8 cellular contexts compared by ENCODE assay signal in the genomic region with DNA sequence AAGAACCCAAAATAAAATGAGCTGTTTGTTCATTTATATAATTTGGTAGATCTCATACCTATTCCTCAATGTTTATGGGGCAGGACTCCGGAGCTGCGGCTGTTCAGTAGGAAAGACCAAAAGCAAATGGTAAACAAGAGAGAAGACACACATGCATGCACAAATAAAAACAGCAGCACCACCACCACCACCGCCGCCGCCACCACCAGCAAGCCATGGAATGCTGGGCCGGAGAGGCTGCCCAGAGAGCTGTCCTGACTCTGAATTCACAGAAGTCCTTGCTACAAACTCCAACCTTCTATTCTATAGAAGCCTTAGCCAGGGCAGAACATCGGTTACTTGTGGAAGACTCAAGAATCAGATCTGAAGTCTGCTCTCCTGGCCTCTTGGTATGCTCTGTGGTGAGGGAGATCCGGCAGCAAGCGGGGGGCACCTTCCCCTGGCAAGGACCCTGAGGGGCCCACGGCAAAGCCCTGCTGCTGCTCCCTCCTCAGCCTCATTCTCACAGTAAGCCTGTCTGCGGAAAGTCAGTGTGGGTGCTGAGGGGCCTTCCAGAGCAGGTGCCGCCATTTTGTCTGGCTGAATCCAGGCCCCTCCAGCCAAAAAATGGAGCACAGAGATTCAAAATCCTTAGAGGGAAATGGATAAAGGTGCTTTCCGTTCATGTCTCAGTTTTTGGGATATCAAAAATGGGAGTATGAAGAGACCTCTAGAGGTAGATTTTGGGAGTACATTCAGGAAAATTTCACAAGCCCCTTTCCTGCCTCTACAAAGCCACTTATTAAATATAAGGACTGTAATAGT. TPM values are rescaled to one million over a fixed set of nuclear protein-coding genes. Genes with fewer than 3 reads are reported as not detected.
A peak's percentile ranks its signal among the peaks of the same experiment; 100 is the strongest.
DNase-seq lines count a peak whose midpoint lies in the region; ATAC-seq and TF ChIP-seq lines count a peak whose summit lies in the region.

No MANE protein-coding gene starts in this region.

- H3K27ac ChIP-seq in BLaER1 treated with 17β-estradiol and CSF1 and Interleukin-3, amounts not matched to agents 10 nM and 100 nM: no peak overlapping the region
- H3K27ac ChIP-seq in thyroid gland: no peak overlapping the region

- intact Hi-C loops in thyroid gland (cut with DNase I): no loop called here

- DNase-seq in HCEC 1CT: peak; percentile 14
- peak; percentile 20 for DNase-seq in SKM-1 (lab: John Stamatoyannopoulos, UW; ENCODE audit: unreplicated experiment)
- peak; percentile 33 for DNase-seq in glomerular visceral epithelial cell (ENCODE audit: extremely low spot score)
- DNase-seq in thyroid gland: no peak
- DNase-seq in NCI-H2029 treated with DMSO at 0.1 percent for 48 hours (lab: John Stamatoyannopoulos, UW): no peak
- DNase-seq in effector CD4-positive, alpha-beta T cell: no peak

- H3K27me3 ChIP-seq in BLaER1 treated with 17β-estradiol and CSF1 and Interleukin-3, amounts not matched to agents 10 nM and 100 nM: peaks cover 0 to 5% (median 0%) of the 10 kb centered on the region in 11 experiments; a peak in 1 of 22 replicates
- H3K27me3 ChIP-seq in thyroid gland: no peaks in the 10 kb centered on the region

- H3K9me3 ChIP-seq in BLaER1 treated with 17β-estradiol and CSF1 and Interleukin-3, amounts not matched to agents 10 nM and 100 nM (replicated peaks in 1 of 11): no peaks in the 10 kb centered on the region
- no peaks in the 10 kb centered on the region for H3K9me3 ChIP-seq in thyroid gland

- TF ChIP-seq CTCF in thyroid gland (IDR thresholded peaks at IDR 0.05): peak; percentile 30 to 74 (median 58)

- ATAC-seq in HG03439 (IDR thresholded peaks at IDR 0.05; ENCODE audit: unreplicated experiment): no peak

- H3K4me1 ChIP-seq in BLaER1 treated with 17β-estradiol and CSF1 and Interleukin-3, amounts not matched to agents 10 nM and 100 nM: peaks cover 44 to 81% (median 61%) of the 10 kb centered on the region in 10 experiments
- H3K4me1 ChIP-seq in thyroid gland: peaks cover 0 to 17% of the 10 kb centered on the region in 2 donors

- whole genome bisulfite sequencing in thyroid gland, 2 donors: 75 to 85% methylated on average over 11 to 12 of the region's 13 CpGs

- H3K36me3 ChIP-seq in BLaER1 treated with 17β-estradiol and CSF1 and Interleukin-3, amounts not matched to agents 10 nM and 100 nM: no peaks in the 10 kb centered on the region
- no peaks in the 10 kb centered on the region for H3K36me3 ChIP-seq in thyroid gland

- no peak overlapping the region for H3K9ac ChIP-seq in BLaER1 treated with 17β-estradiol and CSF1 and Interleukin-3, amounts not matched to agents 10 nM and 100 nM

- no peaks in the 10 kb centered on the region for H4K20me1 ChIP-seq in BLaER1 treated with 17β-estradiol and CSF1 and Interleukin-3, amounts not matched to agents 10 nM and 100 nM

- H3K4me2 ChIP-seq in BLaER1 treated with 17β-estradiol and CSF1 and Interleukin-3, amounts not matched to agents 10 nM and 100 nM: peak overlapping the region in 6 of 11 experiments; percentile 16 to 99 (median 98); a peak in 11 of 22 replicates

- no peak for TF ChIP-seq POLR2A in thyroid gland (IDR thresholded peaks at IDR 0.05)

- H3K4me3 ChIP-seq in BLaER1 treated with 17β-estradiol and CSF1 and Interleukin-3, amounts not matched to agents 10 nM and 100 nM: no peak overlapping the region
- no peak overlapping the region for H3K4me3 ChIP-seq in thyroid gland (replicated peaks in 1 of 3)

RNA-seq across cellular contexts. Expression of a gene that starts 6.4 kb away (rescaled TPM):
- total RNA-seq in thyroid gland: 1 to 10 TPM; 1.1 to 6.5 (median 5.7) TPM

RNA-seq across cellular contexts. Expression of a gene that starts 43.8 kb away (rescaled TPM):
- total RNA-seq in thyroid gland: 100 to 1,000 TPM in 3 of 4 donors, 10 to 100 TPM in 1; 97.8 to 131 (median 115) TPM

Comparison
In these comparisons a context has a peak if more than half of its experiments do, and no peak if none do; other contexts are left out.
1. DNase-seq: peak in HCEC 1CT (single experiment), SKM-1 (single experiment) and glomerular visceral epithelial cell (single experiment); none in thyroid gland (0 of 2), NCI-H2029 treated with DMSO at 0.1 percent for 48 hours (single experiment) and effector CD4-positive, alpha-beta T cell (single experiment).